In genomic region chr4:122700178-122700725, GRCh38 we compare ENCODE assay signal across 9 cellular contexts. TPM values are rescaled to one million over a fixed set of nuclear protein-coding genes. Genes with fewer than 3 reads are reported as not detected.
DNase-seq lines count a peak whose midpoint lies in the region; ATAC-seq and TF ChIP-seq lines count a peak whose summit lies in the region.
"Had no signal": no experiment of that assay in that cellular context is flagged by ENCODE, and none has a peak within 500 bp of the region (broad histone marks: within the 10 kb centered on the region; RNA-seq: fewer than 3 reads in every experiment).

No MANE protein-coding gene starts in this region.

- H3K9ac ChIP-seq in GM23248: no peak overlapping the region
- no peak overlapping the region for H3K9ac ChIP-seq in PC-3 (ENCODE audit: low read length)

- no peak overlapping the region for H3K27ac ChIP-seq in GM23248
- no peak overlapping the region for H3K27ac ChIP-seq in PC-3 (ENCODE audit: low read length)
- no peak overlapping the region for H3K27ac ChIP-seq in A673 (ENCODE audit: low read depth, low read length, poor library complexity, severe bottlenecking)
- no peak overlapping the region for H3K27ac ChIP-seq in esophagus squamous epithelium

- H3K9me3 ChIP-seq in GM23248 (ENCODE audit: low read depth): no peaks in the 10 kb centered on the region
- no peaks in the 10 kb centered on the region for H3K9me3 ChIP-seq in PC-3 (ENCODE audit: low read length)
- H3K9me3 ChIP-seq in A673 (ENCODE audit: low read depth, low read length, poor library complexity, severe bottlenecking): no peaks in the 10 kb centered on the region
- H3K9me3 ChIP-seq in esophagus squamous epithelium: no peaks in the 10 kb centered on the region

- H3K79me2 ChIP-seq in GM23248 (ENCODE audit: insufficient read depth): no peaks in the 10 kb centered on the region
- no peaks in the 10 kb centered on the region for H3K79me2 ChIP-seq in PC-3 (ENCODE audit: low read length)

- H3K4me3 ChIP-seq in GM23248 (no peak overlapping the region), PC-3 (ENCODE audit: low read length) (no peak overlapping the region), fibroblast of pulmonary artery (replicated peaks; ENCODE audit: low read depth, low read length) (peak overlapping the region; percentile 35), A673 (ENCODE audit: low read depth, low read length, poor library complexity, severe bottlenecking) (no peak overlapping the region), esophagus squamous epithelium (no peak overlapping the region)

- H3K9me2 ChIP-seq in GM23248 (ENCODE audit: insufficient read depth) (no peaks in the 10 kb centered on the region), PC-3 (replicated peaks; ENCODE audit: low read length) (no peaks in the 10 kb centered on the region)

- DNase-seq in GM23248 (peak; percentile 40), PC-3 (peak; percentile 63), fibroblast of pulmonary artery (ENCODE audit: low read depth) (peak; percentile 88), omental fat pad (ENCODE audit: low spot score) (no peak), A673 (ENCODE audit: low spot score) (no peak), cerebellar cortex (ENCODE audit: low spot score) (no peak), esophagus squamous epithelium (lab: John Stamatoyannopoulos, UW) (no peak), putamen (ENCODE audit: low spot score) (no peak)
- DNase-seq: RPMI8226 had no signal

- H3K4me2 ChIP-seq in GM23248 (ENCODE audit: unreplicated experiment) (no peak overlapping the region), PC-3 (ENCODE audit: low read length) (peak overlapping the region; percentile 48)

- CTCF ChIA-PET in PC-3 (lab: Charles Lee) (no interaction called here), A673 (lab: Charles Lee) (interaction anchor here (0.6 kb wide), 1 partner anchor 59 kb away, joined by 3 read pairs; no protein-coding TSS in a partner anchor)

- H3K36me3 ChIP-seq in GM23248 (ENCODE audit: low read depth): no peaks in the 10 kb centered on the region
- H3K36me3 ChIP-seq in PC-3 (ENCODE audit: low read depth, low read length): no peaks in the 10 kb centered on the region
- no peaks in the 10 kb centered on the region for H3K36me3 ChIP-seq in A673 (ENCODE audit: insufficient read depth, low read length, poor library complexity, severe bottlenecking)
- H3K36me3 ChIP-seq in esophagus squamous epithelium: no peaks in the 10 kb centered on the region

- no TSS peak for BruUV-seq in PC-3 (replicated peaks; lab: Mats Ljungman, UMichigan)
- BruUV-seq in A673 (replicated peaks; lab: Mats Ljungman, UMichigan): no TSS peak

- in situ Hi-C loops in GM23248 (cut with MboI): no loop called here

- TF ChIP-seq CTCF in PC-3 (conservative IDR thresholded peaks at IDR 0.05; ENCODE audit: low read depth, low read length) (no peak), fibroblast of pulmonary artery (IDR thresholded peaks at IDR 0.05; ENCODE audit: low read length, missing control alignments) (no peak), omental fat pad (IDR thresholded peaks at IDR 0.05) (no peak), A673 (conservative IDR thresholded peaks at IDR 0.05; ENCODE audit: low read depth, low read length) (no peak), esophagus squamous epithelium (IDR thresholded peaks at IDR 0.05) (no peak)

- H4K20me1 ChIP-seq in GM23248 (ENCODE audit: insufficient read depth) (no peaks in the 10 kb centered on the region), PC-3 (ENCODE audit: low read length) (no peaks in the 10 kb centered on the region)

- peaks cover 12% of the 10 kb centered on the region for H3K4me1 ChIP-seq in GM23248 (ENCODE audit: insufficient read depth)
- peaks cover 12% of the 10 kb centered on the region for H3K4me1 ChIP-seq in PC-3 (ENCODE audit: insufficient read depth, low read length)
- H3K4me1 ChIP-seq in A673 (ENCODE audit: insufficient read depth, low read length, poor library complexity, severe bottlenecking): no peaks in the 10 kb centered on the region
- H3K4me1 ChIP-seq in esophagus squamous epithelium: no peaks in the 10 kb centered on the region

- POLR2A ChIA-PET in PC-3 (lab: Charles Lee; ENCODE audit: unreplicated experiment): no interaction called here
- POLR2A ChIA-PET in A673 (lab: Charles Lee; ENCODE audit: low non-redundant PET): no interaction called here

- H3F3A ChIP-seq in GM23248 (ENCODE audit: insufficient read depth): no peaks in the 10 kb centered on the region
- H3F3A ChIP-seq in PC-3 (ENCODE audit: low read length, unreplicated experiment): no peaks in the 10 kb centered on the region

- TF ChIP-seq POLR2A in esophagus squamous epithelium (IDR thresholded peaks at IDR 0.05): no peak

- H2AFZ ChIP-seq in GM23248: 0 out of 2 replicates have a peak overlapping the region, but pooled peaks have one; percentile 21
- peak overlapping the region; percentile 67 for H2AFZ ChIP-seq in PC-3 (ENCODE audit: low read length)

- ATAC-seq in PC-3 (peak; percentile 71), omental fat pad (ENCODE audit: low FRiP score) (peak; percentile 98)

- WGBS in GM23248 (ENCODE audit: low coverage in 1 of 2, low lambda C conversion rate in 2 of 2, missing lambda C conversion rate in 2 of 2), 2 experiments: 53 to 57% methylated on average over 8 of the region's 8 CpGs
- WGBS in esophagus squamous epithelium, 2 donors: 43 to 51% methylated on average over 4 of the region's 8 CpGs

- intact Hi-C loops in PC-3 (cut with micrococcal nuclease) (no loop called here), A673 (cut with micrococcal nuclease; ENCODE audit: unreplicated experiment) (no loop called here), esophagus squamous epithelium (cut with DNase I) (no loop called here)

- H3K27me3 ChIP-seq in GM23248 (replicated peaks; ENCODE audit: insufficient read depth) (no peaks in the 10 kb centered on the region), PC-3 (ENCODE audit: low read length) (no peaks in the 10 kb centered on the region), A673 (replicated peaks; ENCODE audit: insufficient read depth, low read depth, low read length, poor library complexity) (no peaks in the 10 kb centered on the region), esophagus squamous epithelium (peaks cover 0 to 6% (median 0%) of the 10 kb centered on the region in 4 donors)

RNA-seq across cellular contexts. Expression of gene BBS12, which starts 32.3 kb away (rescaled TPM):
- total RNA-seq in GM23248 (2014; rRNA removed; shearing (Covaris generic)): 3.5 and 7.1 TPM in 2 replicates
- polyA plus RNA-seq in GM23248 (2016; fragmentation: Nextera tagmentation; extraction: Ambion mirVana): 5.0 and 5.2 TPM in 2 replicates
- 0.69 and 1.7 TPM in 2 replicates for total RNA-seq in PC-3 (2014; rRNA removed)
- total RNA-seq in omental fat pad: 1 to 10 TPM; 3.2 to 5.7 (median 3.7) TPM
- 1.9 and 2.6 TPM in 2 replicates for total RNA-seq in A673 (2021)
- total RNA-seq in esophagus squamous epithelium: 1 to 10 TPM in 2 of 4 donors, under 1 TPM in 2; 0.49 to 2.5 (median 1.0) TPM

Comparison
In these comparisons a context has a peak if more than half of its experiments do, and no peak if none do; other contexts are left out.
1. DNase-seq: peak in GM23248 (single experiment), PC-3 (single experiment) and fibroblast of pulmonary artery (single experiment); none in omental fat pad (single experiment), A673 (single experiment), cerebellar cortex (single experiment), esophagus squamous epithelium (single experiment) and putamen (single experiment).